ENCODE assay signal across 26 cellular contexts in genomic region chr2:178880257-178880656, GRCh38.
"Had no signal": no experiment of that assay in that cellular context is flagged by ENCODE, and none has a peak within 500 bp of the region (broad histone marks: within the 10 kb centered on the region; RNA-seq: fewer than 3 reads in every experiment).

No MANE protein-coding gene starts in this region.

- H3K36me3 ChIP-seq: colonic mucosa, esophagus squamous epithelium, gastrocnemius medialis, left lung, lower lobe of right lung had no signal

- ATAC-seq: effector memory CD8-positive, alpha-beta T cell; esophagus mucosa; gastrocnemius medialis; heart right ventricle; left cardiac atrium; left lung; left ventricle myocardium superior; lower lobe of right lung; mucosa of descending colon had no signal

- H3K36me3 Mint-ChIP-seq: mesothelial cell of epicardium had no signal

- DNase-seq: colonic mucosa; cortex of kidney; effector CD8-positive, alpha-beta T cell; effector memory CD8-positive, alpha-beta T cell; endodermal cell; erythroblast; esophagus squamous epithelium; foreskin fibroblast; foreskin melanocyte; gastrocnemius medialis; glutamatergic neuron; head of caudate nucleus; heart right ventricle; hippocampal formation; left cardiac atrium; left lung; left ventricle myocardium superior; lower lobe of right lung; mesenchymal stem cell; mucosa of descending colon had no signal

- H3K4me1 Mint-ChIP-seq: endodermal cell, mesothelial cell of epicardium had no signal

- H3K4me3 ChIP-seq: colonic mucosa, esophagus squamous epithelium, gastrocnemius medialis, heart right ventricle, left lung, lower lobe of right lung, mucosa of descending colon had no signal

- H3K27me3 ChIP-seq: colonic mucosa, esophagus squamous epithelium, gastrocnemius medialis, heart right ventricle, left lung had no signal

- H3K4me1 ChIP-seq: colonic mucosa, left lung, lower lobe of right lung had no signal

- H3K27ac Mint-ChIP-seq: dendritic cell treated with granulocyte-macrophage colony-stimulating factor and Interleukin-4, amounts not matched to agents 40 ng/mL and 50 ng/mL, for 4 days; effector memory CD8-positive, alpha-beta T cell; endodermal cell; mesothelial cell of epicardium had no signal

- H3K9me3 ChIP-seq: colonic mucosa, esophagus squamous epithelium, gastrocnemius medialis, heart right ventricle, left lung, lower lobe of right lung, mucosa of descending colon had no signal

- H3K9me3 Mint-ChIP-seq: dendritic cell treated with granulocyte-macrophage colony-stimulating factor and Interleukin-4, amounts not matched to agents 40 ng/mL and 50 ng/mL, for 4 days; endodermal cell; mesothelial cell of epicardium had no signal

- H3K27me3 Mint-ChIP-seq: dendritic cell treated with granulocyte-macrophage colony-stimulating factor and Interleukin-4, amounts not matched to agents 40 ng/mL and 50 ng/mL, for 4 days; effector memory CD8-positive, alpha-beta T cell had no signal

- H3K4me3 Mint-ChIP-seq: dendritic cell treated with granulocyte-macrophage colony-stimulating factor and Interleukin-4, amounts not matched to agents 40 ng/mL and 50 ng/mL, for 4 days; effector memory CD8-positive, alpha-beta T cell; endodermal cell; mesothelial cell of epicardium had no signal

- FAIRE-seq: endometrium, islet of Langerhans had no signal

- H3K27ac ChIP-seq: colonic mucosa, epithelial cell of prostate, esophagus squamous epithelium, left lung, lower lobe of right lung had no signal
